In genomic region chr20:53891306-53891894, GRCh38 we compare ENCODE assay signal across 14 cellular contexts.
DNase-seq lines count a peak whose midpoint lies in the region; FAIRE-seq and TF ChIP-seq lines count a peak whose summit lies in the region.
"Had no signal": no experiment of that assay in that cellular context is flagged by ENCODE, and none has a peak within 500 bp of the region (broad histone marks: within the 10 kb centered on the region; RNA-seq: fewer than 3 reads in every experiment).

No MANE protein-coding gene starts in this region.

- peak overlapping the region; percentile 72; the same call in 1 of the 2 replicates for H2AK5ac ChIP-seq in H1 (ENCODE audit: low read depth, low read length)

- no peak overlapping the region for H3K56ac ChIP-seq in H1 (replicated peaks; ENCODE audit: insufficient read length, low read depth, low read length)

- H4K5ac ChIP-seq in H1 (ENCODE audit: insufficient read length, low read depth, low read length), result no peak overlapping the region

- peak overlapping the region; percentile 68; the same call in 1 of the 2 replicates for H2BK12ac ChIP-seq in H1 (ENCODE audit: low read depth, low read length)

- no peaks in the 10 kb centered on the region for H3K79me1 ChIP-seq in H1 (ENCODE audit: low read depth, low read length)

- no peak for FAIRE-seq in H1 (lab: Jason Lieb, UNC)

- H3K4me2 ChIP-seq in H1 (ENCODE audit: insufficient read depth in 1 of 2, low read depth in 2 of 2, low read length in 2 of 2), result no peak overlapping the region
- no peak overlapping the region for H3K4me2 ChIP-seq in smooth muscle cell

- no peak for TF ChIP-seq EP300 in H1 (IDR thresholded peaks at IDR 0.05; ENCODE audit: borderline replicate concordance in 1 of 2, low read depth in 2 of 2, low read length in 2 of 2)

- H2AFZ ChIP-seq in H1 (ENCODE audit: low read length) (no peak overlapping the region), smooth muscle cell (ENCODE audit: low read depth) (no peak overlapping the region)

- POLR2A ChIA-PET in H1 (lab: Charles Lee; ENCODE audit: partially characterized antibody), result interaction anchor here (1.0 kb wide), 1 partner anchor 39 kb away, joined by 3 read pairs; no protein-coding TSS in a partner anchor

- H3K27ac ChIP-seq in H1 (ENCODE audit: low read depth, low read length), result no peak overlapping the region
- peak overlapping the region; percentile 69 for H3K27ac ChIP-seq in smooth muscle cell (ENCODE audit: low read depth)
- H3K27ac ChIP-seq: SK-N-MC, thyroid gland had no signal

- peaks cover 0 to 9% (median 3%) of the 10 kb centered on the region in 4 experiments; a peak in 4 of 7 replicates for H3K4me1 ChIP-seq in H1 (replicated peaks in 1 of 4; ENCODE audit: control insufficient read depth in 3 of 4, insufficient read depth in 4 of 4, low read length in 3 of 4)
- H3K4me1 ChIP-seq in smooth muscle cell (ENCODE audit: low read depth), result no peaks in the 10 kb centered on the region
- H3K4me1 ChIP-seq: thyroid gland had no signal

- WGBS in H1 (ENCODE audit: extremely low coverage in 1 of 2, insufficient coverage in 1 of 2, insufficient read length in 1 of 2, insufficient replicate concordance in 2 of 2, low coverage in 1 of 2, low lambda C conversion rate in 2 of 2, missing lambda C conversion rate in 1 of 2), 2 experiments, result 100% methylated on average over 1 of the region's 1 CpG; no CpG with 5 or more reads in 1 of the 2 experiments
- WGBS in smooth muscle cell (ENCODE audit: low lambda C conversion rate), result 56% methylated on average over 1 of the region's 1 CpG

- no peak for TF ChIP-seq POLR2A in H1 (IDR thresholded peaks at IDR 0.05; ENCODE audit: control extremely low read depth in 1 of 2, low read depth in 2 of 2, low read length in 2 of 2)

- peaks cover 8% of the 10 kb centered on the region for H3F3A ChIP-seq in smooth muscle cell (ENCODE audit: low read depth)

- H3K4me3 ChIP-seq in H1 (ENCODE audit: extremely low read depth in 1 of 4, insufficient read depth in 2 of 4, low read depth in 3 of 4, low read length in 4 of 4) (no peak overlapping the region), smooth muscle cell (no peak overlapping the region)
- H3K4me3 ChIP-seq: SK-N-MC, thyroid gland had no signal

- H3K9ac ChIP-seq in H1 (replicated peaks in 1 of 4; ENCODE audit: extremely low read depth in 1 of 4, low read depth in 3 of 4, low read length in 3 of 4) (no peak overlapping the region), smooth muscle cell (ENCODE audit: low read depth) (no peak overlapping the region)

- no peak overlapping the region; the same call in 1 of the 2 replicates for H2BK15ac ChIP-seq in H1 (ENCODE audit: low read length)

- H3K23me2 ChIP-seq in H1 (ENCODE audit: low read depth, low read length), result no peaks in the 10 kb centered on the region

- H3K4ac ChIP-seq in H1 (replicated peaks; ENCODE audit: insufficient read length, low read depth, low read length), result no peak overlapping the region

- no peak overlapping the region for H2BK120ac ChIP-seq in H1 (replicated peaks; ENCODE audit: low read depth, low read length)

- H3K23ac ChIP-seq in H1 (ENCODE audit: insufficient read length), result no peak overlapping the region

- TF ChIP-seq CTCF in H1 (IDR thresholded peaks at IDR 0.05; ENCODE audit: control extremely low read depth in 1 of 3, insufficient read depth in 1 of 3, low read depth in 1 of 3, low read length in 3 of 3) (no peak), smooth muscle cell (IDR thresholded peaks at IDR 0.05; ENCODE audit: borderline replicate concordance, insufficient read depth, poor library complexity, severe bottlenecking) (no peak)

- CTCF ChIA-PET in H1 (lab: Charles Lee; ENCODE audit: partially characterized antibody), result interaction anchor here (0.6 to 1.6 kb wide), 7 partner anchors 10 to 25 kb away, joined by 3 to 10 read pairs (median 4); no protein-coding TSS in a partner anchor

- no peak overlapping the region for H3K14ac ChIP-seq in H1 (ENCODE audit: insufficient read length)

- no peaks in the 10 kb centered on the region; a peak in 1 of 7 replicates for H3K27me3 ChIP-seq in H1 (replicated peaks in 1 of 4; ENCODE audit: control insufficient read depth in 3 of 4, extremely low read depth in 1 of 4, insufficient read depth in 3 of 4, low read length in 3 of 4)
- H3K27me3 ChIP-seq in smooth muscle cell (ENCODE audit: low read depth), result no peaks in the 10 kb centered on the region
- H3K27me3 ChIP-seq: thyroid gland had no signal

- DNase-seq in H4 (ENCODE audit: low spot score), result peak; percentile 32
- DNase-seq in RPMI7951 (ENCODE audit: low read depth), result peak; percentile 82
- no peak for DNase-seq in H1 (ENCODE audit: low read depth in 1 of 2, low spot score in 2 of 2)
- DNase-seq in smooth muscle cell (lab: John Stamatoyannopoulos, UW; ENCODE audit: unreplicated experiment), result no peak
- DNase-seq in COLO829 (ENCODE audit: low spot score), result no peak
- no peak for DNase-seq in DMS53 treated with DMSO at 0.1 percent for 48 hours (lab: John Stamatoyannopoulos, UW; ENCODE audit: unreplicated experiment)
- DNase-seq in activated CD4-positive, alpha-beta T cell treated with anti-CD3 and anti-CD28 coated beads for 1 hour, result no peak
- DNase-seq: activated naive CD4-positive, alpha-beta T cell treated with anti-CD3 and anti-CD28 coated beads, Interleukin-2, amount 10 ng/mL, durations not matched to agents 7 days and 5 days; GF-D8; head of caudate nucleus; NCI-H2171 treated with DMSO at 0.1 percent for 48 hours; NK-92 treated with Interleukin-12 subunit alpha and Interleukin-12 subunit beta, amount 100 ng/mL, for 24 hours; thyroid gland had no signal

- no peaks in the 10 kb centered on the region for H3K79me2 ChIP-seq in H1 (ENCODE audit: control insufficient read depth in 1 of 2, insufficient read depth in 2 of 2, low read length in 2 of 2)
- no peaks in the 10 kb centered on the region for H3K79me2 ChIP-seq in smooth muscle cell (ENCODE audit: low read depth)

- no peak for TF ChIP-seq RAD21 in H1 (IDR thresholded peaks at IDR 0.05 in 1 of 2, conservative IDR thresholded peaks at IDR 0.05 in 1 of 2; ENCODE audit: low read depth in 2 of 2, low read length in 2 of 2)

- no peak overlapping the region for H3K18ac ChIP-seq in H1 (ENCODE audit: extremely low read depth, low read length)

- peak overlapping the region; percentile 97; the same call in 1 of the 2 replicates for H2BK20ac ChIP-seq in H1 (ENCODE audit: low read length)

- H4K20me1 ChIP-seq in H1 (replicated peaks in 1 of 2; ENCODE audit: control insufficient read depth in 1 of 2, insufficient read depth in 2 of 2, low read length in 2 of 2) (no peaks in the 10 kb centered on the region), smooth muscle cell (ENCODE audit: low read depth) (no peaks in the 10 kb centered on the region)

- H3K36me3 ChIP-seq in H1 (ENCODE audit: control insufficient read depth in 2 of 4, insufficient read depth in 4 of 4, low read length in 3 of 4) (no peaks in the 10 kb centered on the region), smooth muscle cell (ENCODE audit: low read depth) (no peaks in the 10 kb centered on the region)
- H3K36me3 ChIP-seq: thyroid gland had no signal

- no peak overlapping the region for H4K91ac ChIP-seq in H1 (replicated peaks; ENCODE audit: insufficient read length, low read length)

- 0 out of 2 replicates have a peak overlapping the region, but pooled peaks have one; percentile 35 for H2BK5ac ChIP-seq in H1 (ENCODE audit: low read depth, low read length)

- peaks cover 0 to 2% of the 10 kb centered on the region in 2 experiments; a peak in 1 of 4 replicates for H3K9me3 ChIP-seq in H1 (ENCODE audit: insufficient read depth in 2 of 2, low read depth in 1 of 2, low read length in 1 of 2)
- no peaks in the 10 kb centered on the region for H3K9me3 ChIP-seq in smooth muscle cell (replicated peaks; ENCODE audit: low read depth)
- H3K9me3 ChIP-seq: thyroid gland had no signal

- no peak overlapping the region for H4K8ac ChIP-seq in H1 (ENCODE audit: extremely low read depth, insufficient read depth, low read length)

TF ChIP-seq in H1, 55 proteins besides CTCF, POLR2A, EP300 and RAD21:
- TF ChIP-seq CHD2 (IDR thresholded peaks at IDR 0.05; ENCODE audit: low read length), result no peak
- TF ChIP-seq PHF8 (conservative IDR thresholded peaks at IDR 0.05; ENCODE audit: low read depth, low read length), result no peak
- no peak for TF ChIP-seq JUND (IDR thresholded peaks at IDR 0.05; ENCODE audit: low read length)
- TF ChIP-seq JUN (IDR thresholded peaks at IDR 0.05; ENCODE audit: low read depth, low read length), result no peak
- no peak for TF ChIP-seq E2F6 (IDR thresholded peaks at IDR 0.05)
- TF ChIP-seq NRF1 (IDR thresholded peaks at IDR 0.05; ENCODE audit: low read depth, low read length), result no peak
- no peak for TF ChIP-seq TAF1 (IDR thresholded peaks at IDR 0.05; ENCODE audit: low read depth, low read length)
- TF ChIP-seq KDM1A (IDR thresholded peaks at IDR 0.05; ENCODE audit: borderline replicate concordance, low read length), result no peak
- TF ChIP-seq RBBP5 (IDR thresholded peaks at IDR 0.05; ENCODE audit: borderline replicate concordance, low read depth, low read length), result no peak
- TF ChIP-seq POU5F1 (IDR thresholded peaks at IDR 0.05; ENCODE audit: low read depth, low read length), result no peak
- no peak for TF ChIP-seq SAP30 (IDR thresholded peaks at IDR 0.05; ENCODE audit: insufficient read depth, insufficient replicate concordance, low read length)
- TF ChIP-seq CBX8 (IDR thresholded peaks at IDR 0.05; ENCODE audit: borderline replicate concordance, low read depth, low read length), result no peak
- no peak for TF ChIP-seq CHD1 (IDR thresholded peaks at IDR 0.05; ENCODE audit: low read depth, low read length)
- TF ChIP-seq MAFK (IDR thresholded peaks at IDR 0.05; ENCODE audit: low read depth, low read length), result no peak
- TF ChIP-seq CREB1 (IDR thresholded peaks at IDR 0.05), result no peak
- TF ChIP-seq CTBP2 (IDR thresholded peaks at IDR 0.05; ENCODE audit: borderline replicate concordance, insufficient read depth, insufficient read length, low read length), result no peak
- TF ChIP-seq GABPA (IDR thresholded peaks at IDR 0.05; ENCODE audit: borderline replicate concordance, insufficient read depth, low read length), result no peak

Comparison
In these comparisons a context has a peak if more than half of its experiments do, and no peak if none do; other contexts are left out.
1. DNase-seq: peak in H4 (single experiment) and RPMI7951 (single experiment); none in H1 (0 of 2), smooth muscle cell (single experiment), COLO829 (single experiment), DMS53 treated with DMSO at 0.1 percent for 48 hours (single experiment) and activated CD4-positive, alpha-beta T cell treated with anti-CD3 and anti-CD28 coated beads for 1 hour (single experiment).